Comparison of ENCODE assay signal across 1 cellular context in genomic region chr3:41169038-41169437, GRCh38.
TF ChIP-seq lines count a peak whose summit lies in the region.

No MANE protein-coding gene starts in this region.

TF ChIP-seq in IMR-90, 13 proteins besides CTCF, POLR2A, EP300 and RAD21:
- TF ChIP-seq SMC3 (IDR thresholded peaks at IDR 0.05; ENCODE audit: low read depth, low read length), result no peak
- no peak for TF ChIP-seq MXI1 (IDR thresholded peaks at IDR 0.05; ENCODE audit: borderline replicate concordance, low read depth, low read length)
- no peak for TF ChIP-seq USF2 (IDR thresholded peaks at IDR 0.05; ENCODE audit: low read depth, low read length)
- TF ChIP-seq MAFK (IDR thresholded peaks at IDR 0.05; ENCODE audit: low read depth, low read length), result no peak
- no peak for TF ChIP-seq CHD1 (IDR thresholded peaks at IDR 0.05; ENCODE audit: low read depth, low read length)
- no peak for TF ChIP-seq FOS (IDR thresholded peaks at IDR 0.05; ENCODE audit: low read depth, low read length)
- no peak for TF ChIP-seq MAZ (IDR thresholded peaks at IDR 0.05; ENCODE audit: borderline replicate concordance, low read depth, low read length)
- no peak for TF ChIP-seq RCOR1 (IDR thresholded peaks at IDR 0.05; ENCODE audit: insufficient replicate concordance, low read length)
- no peak for TF ChIP-seq NFE2L2 (IDR thresholded peaks at IDR 0.05; ENCODE audit: low read depth, low read length)
- no peak for TF ChIP-seq CEBPB (IDR thresholded peaks at IDR 0.05; ENCODE audit: low read depth, low read length)
- no peak for TF ChIP-seq ELK1 (IDR thresholded peaks at IDR 0.05; ENCODE audit: borderline replicate concordance, low read depth, low read length)
TF ChIP-seq in IMR-90: peak in this region for 0.
